In the genomic region with DNA sequence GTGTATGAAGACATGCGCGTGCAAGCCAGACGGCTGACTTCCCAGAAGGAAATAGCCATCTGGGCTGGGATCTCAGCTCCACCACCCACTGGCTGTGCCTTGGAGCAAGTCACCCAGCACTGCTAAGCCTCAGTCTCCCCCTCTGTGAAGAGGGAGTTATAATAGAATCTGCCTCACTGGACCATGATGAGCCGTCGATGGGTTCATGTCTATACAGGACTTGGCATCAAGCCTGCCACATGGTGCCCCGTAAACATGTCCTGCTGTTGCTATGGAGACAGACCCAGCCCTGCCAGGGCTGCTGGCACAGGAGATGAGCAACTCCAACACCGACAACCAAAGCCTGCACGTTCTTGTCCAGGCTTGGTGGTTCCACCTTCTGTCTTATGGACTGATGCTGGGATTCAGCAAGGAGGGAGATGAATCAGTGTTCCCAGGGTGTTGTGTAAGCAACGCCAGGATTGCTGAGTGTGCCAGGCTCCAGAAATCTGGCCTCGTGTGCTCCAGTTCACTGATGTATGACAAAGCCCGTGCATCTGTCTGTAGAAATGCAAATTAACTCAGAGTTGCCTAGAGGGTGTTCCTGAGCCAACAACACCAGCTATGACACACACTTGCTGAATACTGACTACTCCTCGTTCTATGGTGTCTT, we compare ENCODE assay signal across 1 cellular context.
TF ChIP-seq lines count a peak whose summit lies in the region.

No MANE protein-coding gene starts in this region.

TF ChIP-seq in K562, 482 proteins besides CTCF, POLR2A, EP300 and RAD21:
- TF ChIP-seq, protein P1, sequence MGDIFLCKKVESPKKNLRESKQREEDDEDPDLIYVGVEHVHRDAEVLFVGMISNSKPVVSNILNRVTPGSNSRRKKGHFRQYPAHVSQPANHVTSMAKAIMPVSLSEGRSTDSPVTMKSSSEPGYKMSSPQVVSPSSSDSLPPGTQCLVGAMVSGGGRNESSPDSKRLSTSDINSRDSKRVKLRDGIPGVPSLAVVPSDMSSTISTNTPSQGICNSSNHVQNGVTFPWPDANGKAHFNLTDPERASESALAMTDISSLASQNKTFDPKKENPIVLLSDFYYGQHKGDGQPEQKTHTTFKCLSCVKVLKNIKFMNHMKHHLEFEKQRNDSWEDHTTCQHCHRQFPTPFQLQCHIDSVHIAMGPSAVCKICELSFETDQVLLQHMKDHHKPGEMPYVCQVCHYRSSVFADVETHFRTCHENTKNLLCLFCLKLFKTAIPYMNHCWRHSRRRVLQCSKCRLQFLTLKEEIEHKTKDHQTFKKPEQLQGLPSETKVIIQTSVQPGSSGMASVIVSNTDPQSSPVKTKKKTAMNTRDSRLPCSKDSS (IDR thresholded peaks at IDR 0.05; ENCODE audit: low read depth, partially characterized antibody), result no peak
- peak; percentile 45 for TF ChIP-seq RFX1 (IDR thresholded peaks at IDR 0.05)
- no peak for TF ChIP-seq HDAC3 (IDR thresholded peaks at IDR 0.05; ENCODE audit: borderline replicate concordance, partially characterized antibody)
